ENCODE assay signal across 1 cellular context in genomic region chr12:110281549-110282342, GRCh38.
A peak's percentile ranks its signal among the peaks of the same experiment; 100 is the strongest.
TF ChIP-seq lines count a peak whose summit lies in the region.

No MANE protein-coding gene starts in this region.

TF ChIP-seq in HepG2, 621 proteins besides CTCF, POLR2A, EP300 and RAD21 (continued from another document and continues in another):
- TF ChIP-seq FUBP1 (CRISPR knock-in tag; IDR thresholded peaks at IDR 0.05; ENCODE audit: borderline replicate concordance) (no peak), ZNF552 (CRISPR knock-in tag; IDR thresholded peaks at IDR 0.05; ENCODE audit: borderline replicate concordance) (no peak), MED13 (CRISPR knock-in tag; IDR thresholded peaks at IDR 0.05) (no peak), ZNF589 (CRISPR knock-in tag; conservative IDR thresholded peaks at IDR 0.05) (no peak), ZNF678 (CRISPR knock-in tag; IDR thresholded peaks at IDR 0.05) (no peak), ZNF337 (CRISPR knock-in tag; IDR thresholded peaks at IDR 0.05; ENCODE audit: borderline replicate concordance, low read depth) (no peak), NR2F6 (IDR thresholded peaks at IDR 0.05) (no peak), NR2F6 (CRISPR knock-in tag; IDR thresholded peaks at IDR 0.05) (no peak), ZNF558 (CRISPR knock-in tag; IDR thresholded peaks at IDR 0.05; ENCODE audit: borderline replicate concordance) (peak; percentile 54; the same call in 1 of the 2 replicates), ZNF143 (CRISPR knock-in tag; IDR thresholded peaks at IDR 0.05) (no peak), ZBTB3 (CRISPR knock-in tag; IDR thresholded peaks at IDR 0.05; ENCODE audit: borderline replicate concordance, low read depth) (peak; percentile 43; the same call in 1 of the 2 replicates), MIER3 (CRISPR knock-in tag; IDR thresholded peaks at IDR 0.05; ENCODE audit: borderline replicate concordance) (no peak), ZNF770 (CRISPR knock-in tag; IDR thresholded peaks at IDR 0.05) (peak; percentile 83), ZNF121 (CRISPR knock-in tag; IDR thresholded peaks at IDR 0.05) (no peak), SMARCE1 (IDR thresholded peaks at IDR 0.05; ENCODE audit: borderline replicate concordance) (no peak), SATB2 (CRISPR knock-in tag; IDR thresholded peaks at IDR 0.05) (no peak), ZNF572 (CRISPR knock-in tag; IDR thresholded peaks at IDR 0.05) (no peak), PTBP1 (IDR thresholded peaks at IDR 0.05; ENCODE audit: low read depth, low read length, poor library complexity, severe bottlenecking) (no peak), SNRNP70 (IDR thresholded peaks at IDR 0.05; ENCODE audit: low read depth, low read length) (no peak), ZNF547 (CRISPR knock-in tag; IDR thresholded peaks at IDR 0.05) (peak; percentile 86), ZNF407 (CRISPR knock-in tag; IDR thresholded peaks at IDR 0.05; ENCODE audit: not compliant biosample characterization) (peak; percentile 73), HMGXB3 (CRISPR knock-in tag; IDR thresholded peaks at IDR 0.05; ENCODE audit: borderline replicate concordance) (no peak), ZNF274 (CRISPR knock-in tag; IDR thresholded peaks at IDR 0.05) (peak; percentile 84), PHF21A (CRISPR knock-in tag; IDR thresholded peaks at IDR 0.05) (peak; percentile 40; the same call in 1 of the 2 replicates), SRY (CRISPR knock-in tag; IDR thresholded peaks at IDR 0.05) (peak; percentile 85), NAIF1 (CRISPR knock-in tag; IDR thresholded peaks at IDR 0.05; ENCODE audit: borderline replicate concordance) (no peak; the same call in 1 of the 2 replicates), NFATC3 (CRISPR knock-in tag; IDR thresholded peaks at IDR 0.05) (no peak), PBX2 (CRISPR knock-in tag; IDR thresholded peaks at IDR 0.05) (no peak), RFX3 (CRISPR knock-in tag; IDR thresholded peaks at IDR 0.05) (no peak), ZNF580 (CRISPR knock-in tag; IDR thresholded peaks at IDR 0.05; ENCODE audit: borderline replicate concordance, low read depth) (peak; percentile 55; the same call in 1 of the 2 replicates), YY1 (IDR thresholded peaks at IDR 0.05; ENCODE audit: insufficient read depth, insufficient replicate concordance, low read depth, low read length) (peak; percentile 83), ZNF281 (CRISPR knock-in tag; IDR thresholded peaks at IDR 0.05; ENCODE audit: borderline replicate concordance) (no peak), KAT2B (IDR thresholded peaks at IDR 0.05; ENCODE audit: borderline replicate concordance, low read depth, low read length) (no peak), IRF2 (CRISPR knock-in tag; IDR thresholded peaks at IDR 0.05) (no peak), ZNF773 (CRISPR knock-in tag; IDR thresholded peaks at IDR 0.05; ENCODE audit: borderline replicate concordance) (no peak; the same call in 1 of the 2 replicates), SRSF4 (IDR thresholded peaks at IDR 0.05; ENCODE audit: low read depth, low read length, poor library complexity, severe bottlenecking) (no peak), ZIK1 (CRISPR knock-in tag; IDR thresholded peaks at IDR 0.05; ENCODE audit: borderline replicate concordance, low read depth) (no peak), PAX8 (CRISPR knock-in tag; IDR thresholded peaks at IDR 0.05; ENCODE audit: borderline replicate concordance) (no peak), ZNF446 (CRISPR knock-in tag; IDR thresholded peaks at IDR 0.05) (peak; percentile 92; the same call in 1 of the 2 replicates), SRSF9 (IDR thresholded peaks at IDR 0.05; ENCODE audit: borderline replicate concordance, insufficient read depth, low read depth, low read length, poor library complexity, severe bottlenecking) (no peak)
